Comparison of ENCODE assay signal across 19 cellular contexts in genomic region chr6:135753196-135753595, GRCh38.
DNase-seq lines count a peak whose midpoint lies in the region; FAIRE-seq and TF ChIP-seq lines count a peak whose summit lies in the region.
"Had no signal": no experiment of that assay in that cellular context is flagged by ENCODE, and none has a peak within 500 bp of the region (broad histone marks: within the 10 kb centered on the region; RNA-seq: fewer than 3 reads in every experiment).

No MANE protein-coding gene starts in this region.

- H2AFZ ChIP-seq in astrocyte (ENCODE audit: low read depth, low read length), result no peak overlapping the region

- H3K4me1 Mint-ChIP-seq in astrocyte (ENCODE audit: low read depth, unreplicated experiment) (peaks cover 2% of the 10 kb centered on the region), mesothelial cell of epicardium (peaks cover 21% of the 10 kb centered on the region)
- H3K4me1 Mint-ChIP-seq: CD4-positive, CD25-positive, alpha-beta regulatory T cell had no signal

- FAIRE-seq in astrocyte (lab: Jason Lieb, UNC), result peak; percentile 17
- FAIRE-seq: G401.6, GM12892, GM19239, HTR-8/SVneo had no signal

- no peak overlapping the region for H3K4me2 ChIP-seq in astrocyte (ENCODE audit: low read length)
- H3K4me2 ChIP-seq: BLaER1 treated with 17β-estradiol and CSF1 and Interleukin-3, amounts not matched to agents 10 nM and 100 nM had no signal

- H3K9me3 ChIP-seq in astrocyte (ENCODE audit: insufficient read depth, low read depth, low read length), result no peaks in the 10 kb centered on the region
- H3K9me3 ChIP-seq: BLaER1 treated with 17β-estradiol and CSF1 and Interleukin-3, amounts not matched to agents 10 nM and 100 nM had no signal

- H3K27me3 ChIP-seq in astrocyte (ENCODE audit: insufficient read depth, low read length), result no peaks in the 10 kb centered on the region
- H3K27me3 ChIP-seq: BLaER1 treated with 17β-estradiol and CSF1 and Interleukin-3, amounts not matched to agents 10 nM and 100 nM had no signal

- H3K9me3 Mint-ChIP-seq in astrocyte (ENCODE audit: unreplicated experiment), result no peaks in the 10 kb centered on the region
- H3K9me3 Mint-ChIP-seq in mesothelial cell of epicardium, result peaks cover 6% of the 10 kb centered on the region
- H3K9me3 Mint-ChIP-seq: CD4-positive, CD25-positive, alpha-beta regulatory T cell; HFFc6 had no signal

- no peak overlapping the region for H3K4me3 Mint-ChIP-seq in astrocyte (ENCODE audit: unreplicated experiment)
- no peak overlapping the region for H3K4me3 Mint-ChIP-seq in mesothelial cell of epicardium
- H3K4me3 Mint-ChIP-seq: CD4-positive, CD25-positive, alpha-beta regulatory T cell; HFFc6 had no signal

- no peak overlapping the region for H3K27ac ChIP-seq in astrocyte (ENCODE audit: low read depth, low read length)
- H3K27ac ChIP-seq: 22Rv1; BLaER1 treated with 17β-estradiol and CSF1 and Interleukin-3, amounts not matched to agents 10 nM and 100 nM had no signal

- H3K36me3 ChIP-seq in astrocyte (ENCODE audit: insufficient read depth, low read length), result no peaks in the 10 kb centered on the region
- H3K36me3 ChIP-seq: BLaER1 treated with 17β-estradiol and CSF1 and Interleukin-3, amounts not matched to agents 10 nM and 100 nM had no signal

- no peak overlapping the region for H3K9ac ChIP-seq in astrocyte (ENCODE audit: low read length)
- H3K9ac ChIP-seq: BLaER1 treated with 17β-estradiol and CSF1 and Interleukin-3, amounts not matched to agents 10 nM and 100 nM had no signal

- TF ChIP-seq CTCF in astrocyte (IDR thresholded peaks at IDR 0.05; ENCODE audit: insufficient read depth, low read depth, low read length), result no peak
- TF ChIP-seq CTCF in mesothelial cell of epicardium (IDR thresholded peaks at IDR 0.05; ENCODE audit: unreplicated experiment), result no peak

- DNase-seq in COLO829 (ENCODE audit: low spot score) (peak; percentile 76), astrocyte (ENCODE audit: low read depth) (peak; percentile 14), epidermal melanocyte (ENCODE audit: insufficient read length, low spot score) (peak; percentile 29), mesothelial cell of epicardium (ENCODE audit: low spot score in 2 of 2, unreplicated experiment in 2 of 2) (no peak), SKM-1 (lab: John Stamatoyannopoulos, UW; ENCODE audit: unreplicated experiment) (no peak), GF-D8 (lab: John Stamatoyannopoulos, UW) (no peak), HK-2 (ENCODE audit: unreplicated experiment) (no peak)
- DNase-seq: Calu3; CD4-positive, CD25-positive, alpha-beta regulatory T cell; DMS79 treated with DMSO at 0.1 percent for 48 hours; EL; HCEC 1CT; HFFc6 had no signal

- H3K4me3 ChIP-seq in astrocyte (ENCODE audit: insufficient read depth, low read depth, low read length), result no peak overlapping the region
- H3K4me3 ChIP-seq: BLaER1 treated with 17β-estradiol and CSF1 and Interleukin-3, amounts not matched to agents 10 nM and 100 nM had no signal

- H3K4me1 ChIP-seq in astrocyte (ENCODE audit: insufficient read depth, low read length), result no peaks in the 10 kb centered on the region
- H3K4me1 ChIP-seq: BLaER1 treated with 17β-estradiol and CSF1 and Interleukin-3, amounts not matched to agents 10 nM and 100 nM had no signal

- H4K20me1 ChIP-seq in astrocyte (ENCODE audit: insufficient read depth, low read length), result no peaks in the 10 kb centered on the region
- H4K20me1 ChIP-seq: BLaER1 treated with 17β-estradiol and CSF1 and Interleukin-3, amounts not matched to agents 10 nM and 100 nM had no signal

- H3K79me2 ChIP-seq in astrocyte (ENCODE audit: insufficient read depth, low read length), result no peaks in the 10 kb centered on the region

- H3K27me3 Mint-ChIP-seq in astrocyte (ENCODE audit: low read depth, unreplicated experiment) (no peaks in the 10 kb centered on the region), mesothelial cell of epicardium (ENCODE audit: low read depth) (no peaks in the 10 kb centered on the region)

- H3K36me3 Mint-ChIP-seq in astrocyte (ENCODE audit: low read depth, unreplicated experiment), result no peaks in the 10 kb centered on the region
- H3K36me3 Mint-ChIP-seq in mesothelial cell of epicardium, result no peaks in the 10 kb centered on the region
- H3K36me3 Mint-ChIP-seq: CD4-positive, CD25-positive, alpha-beta regulatory T cell had no signal

- no peak overlapping the region for H3K27ac Mint-ChIP-seq in astrocyte (ENCODE audit: unreplicated experiment)
- peak overlapping the region; percentile 72 for H3K27ac Mint-ChIP-seq in mesothelial cell of epicardium
- H3K27ac Mint-ChIP-seq: CD4-positive, CD25-positive, alpha-beta regulatory T cell; HFFc6 had no signal

Comparison
In these comparisons a context has a peak if more than half of its experiments do, and no peak if none do; other contexts are left out.
1. DNase-seq: peak in COLO829 (single experiment), astrocyte (single experiment) and epidermal melanocyte (single experiment); none in mesothelial cell of epicardium (0 of 2), SKM-1 (single experiment), GF-D8 (single experiment) and HK-2 (single experiment).